In the genomic region with DNA sequence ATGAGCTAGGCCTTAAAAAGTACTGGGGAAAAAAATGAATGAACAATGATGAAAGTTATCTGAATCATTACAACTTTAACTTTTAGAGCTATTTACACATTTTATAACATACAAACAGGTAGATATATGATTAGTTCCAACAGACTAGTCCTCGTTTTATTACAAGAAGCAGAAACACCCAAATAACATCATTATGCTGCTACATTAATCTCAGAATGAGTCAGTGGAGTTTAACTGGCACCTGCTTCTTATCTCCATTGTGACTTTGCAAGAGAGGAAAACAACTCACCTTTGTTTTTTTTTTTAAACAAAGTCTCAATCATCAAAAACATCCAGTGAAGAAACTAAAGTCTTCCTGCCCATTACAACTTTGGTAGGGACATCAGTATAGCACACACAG, we compare ENCODE assay signal across 1 cellular context.
A peak's percentile ranks its signal among the peaks of the same experiment; 100 is the strongest.
TF ChIP-seq lines count a peak whose summit lies in the region.

No MANE protein-coding gene starts in this region.

TF ChIP-seq in GM12878, 131 proteins besides CTCF, POLR2A, EP300 and RAD21:
- TF ChIP-seq ZNF384 (IDR thresholded peaks at IDR 0.05; ENCODE audit: borderline replicate concordance, low read depth, low read length) (peak; percentile 25; the same call in 1 of the 2 replicates), NFIC (IDR thresholded peaks at IDR 0.05; ENCODE audit: low read depth, low read length) (peak; percentile 49; the same call in 1 of the 2 replicates), ATF7 (IDR thresholded peaks at IDR 0.05; ENCODE audit: low read depth) (peak; percentile 30; the same call in 1 of the 2 replicates), PKNOX1 (IDR thresholded peaks at IDR 0.05) (peak; percentile 52; the same call in 1 of the 2 replicates), CREM (IDR thresholded peaks at IDR 0.05; ENCODE audit: low read depth) (peak; percentile 34; the same call in 1 of the 2 replicates), MTA2 (IDR thresholded peaks at IDR 0.05; ENCODE audit: low read depth) (peak; percentile 58; the same call in 1 of the 2 replicates), JUNB (IDR thresholded peaks at IDR 0.05) (peak; percentile 87), HDAC2 (IDR thresholded peaks at IDR 0.05) (no peak), CUX1 (IDR thresholded peaks at IDR 0.05; ENCODE audit: insufficient replicate concordance, low read depth, low read length) (no peak), ZBTB33 (IDR thresholded peaks at IDR 0.05) (no peak), DPF2 (IDR thresholded peaks at IDR 0.05) (0 out of 2 replicates have a peak, but pooled peaks have one; percentile 17), BHLHE40 (IDR thresholded peaks at IDR 0.05; ENCODE audit: borderline replicate concordance in 1 of 2, low read depth in 2 of 2, low read length in 1 of 2) (peak; percentile 36 to 37; a peak in 3 of 4 replicates), TCF12 (IDR thresholded peaks at IDR 0.05; ENCODE audit: low read depth, low read length) (0 out of 2 replicates have a peak, but pooled peaks have one; percentile 43), YY1 (IDR thresholded peaks at IDR 0.05; ENCODE audit: low read depth, low read length) (no peak), IRF4 (IDR thresholded peaks at IDR 0.05; ENCODE audit: low read depth, low read length) (0 out of 2 replicates have a peak, but pooled peaks have one; percentile 20), ZBED1 (IDR thresholded peaks at IDR 0.05; ENCODE audit: borderline replicate concordance) (0 out of 2 replicates have a peak, but pooled peaks have one; percentile 22), BCL11A (IDR thresholded peaks at IDR 0.05; ENCODE audit: low read depth, low read length) (peak; percentile 44; the same call in 1 of the 2 replicates), JUND (IDR thresholded peaks at IDR 0.05; ENCODE audit: low read depth, low read length) (0 out of 2 replicates have a peak, but pooled peaks have one; percentile 35)
- TF ChIP-seq, protein P1, sequence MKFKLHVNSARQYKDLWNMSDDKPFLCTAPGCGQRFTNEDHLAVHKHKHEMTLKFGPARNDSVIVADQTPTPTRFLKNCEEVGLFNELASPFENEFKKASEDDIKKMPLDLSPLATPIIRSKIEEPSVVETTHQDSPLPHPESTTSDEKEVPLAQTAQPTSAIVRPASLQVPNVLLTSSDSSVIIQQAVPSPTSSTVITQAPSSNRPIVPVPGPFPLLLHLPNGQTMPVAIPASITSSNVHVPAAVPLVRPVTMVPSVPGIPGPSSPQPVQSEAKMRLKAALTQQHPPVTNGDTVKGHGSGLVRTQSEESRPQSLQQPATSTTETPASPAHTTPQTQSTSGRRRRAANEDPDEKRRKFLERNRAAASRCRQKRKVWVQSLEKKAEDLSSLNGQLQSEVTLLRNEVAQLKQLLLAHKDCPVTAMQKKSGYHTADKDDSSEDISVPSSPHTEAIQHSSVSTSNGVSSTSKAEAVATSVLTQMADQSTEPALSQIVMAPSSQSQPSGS (IDR thresholded peaks at IDR 0.05; ENCODE audit: low read length): 0 out of 2 replicates have a peak, but pooled peaks have one; percentile 25
TF ChIP-seq in GM12878: peak in this region for 15.
